ENCODE assay signal across 27 cellular contexts in genomic region chr6:161284653-161285052, GRCh38.
"Had no signal": no experiment of that assay in that cellular context is flagged by ENCODE, and none has a peak within 500 bp of the region (broad histone marks: within the 10 kb centered on the region; RNA-seq: fewer than 3 reads in every experiment).

No MANE protein-coding gene starts in this region.

- ATAC-seq: heart right ventricle; left lobe of liver; naive thymus-derived CD8-positive, alpha-beta T cell; psoas muscle; right cardiac atrium; stimulated activated effector memory CD8-positive, alpha-beta T cell treated with anti-CD3 and anti-CD28 coated beads, Interleukin-12 subunit alpha, Interleukin-12 subunit beta, amount 100 ng/mL, for 72 hours had no signal

- FAIRE-seq: endothelial cell of umbilical vein, islet of Langerhans had no signal

- H3K36me3 Mint-ChIP-seq: stimulated activated effector memory CD8-positive, alpha-beta T cell treated with anti-CD3 and anti-CD28 coated beads, Interleukin-12 subunit alpha, Interleukin-12 subunit beta, amount 100 ng/mL, for 72 hours had no signal

- H3K9me3 ChIP-seq: esophagus muscularis mucosa, ovary, psoas muscle, sigmoid colon, thyroid gland had no signal

- H3K4me1 ChIP-seq: esophagus muscularis mucosa, heart right ventricle, psoas muscle, sigmoid colon, stomach, thyroid gland had no signal

- H3K36me3 ChIP-seq: esophagus muscularis mucosa, heart right ventricle, ovary, sigmoid colon, stomach, thyroid gland had no signal

- H3K4me3 Mint-ChIP-seq: naive thymus-derived CD8-positive, alpha-beta T cell; stimulated activated effector memory CD8-positive, alpha-beta T cell treated with anti-CD3 and anti-CD28 coated beads, Interleukin-12 subunit alpha, Interleukin-12 subunit beta, amount 100 ng/mL, for 72 hours had no signal

- H3K4me3 ChIP-seq: coronary artery, esophagus muscularis mucosa, heart right ventricle, lung, ovary, psoas muscle, sigmoid colon, stomach, thyroid gland had no signal

- DNase-seq: dermis blood vessel endothelial cell; effector memory CD4-positive, alpha-beta T cell; foreskin melanocyte; glutamatergic neuron; heart right ventricle; hippocampal formation; mesenchymal stem cell; midbrain; naive thymus-derived CD8-positive, alpha-beta T cell; occipital lobe; ovary; psoas muscle; right cardiac atrium; sigmoid colon; stimulated activated CD4-positive, alpha-beta T cell treated with anti-CD3 and anti-CD28 coated beads, Interleukin-2, amount 100 ng/mL, for 24 hours; stimulated activated CD4-positive, alpha-beta T cell treated with anti-CD3 and anti-CD28 coated beads, Interleukin-4, amount 100 ng/mL, for 24 hours; stimulated activated naive CD4-positive, alpha-beta T cell treated with Interleukin-2 at 50 U/mL for 16 hours; stomach; thyroid gland; trophoblast cell had no signal

- H3K27ac ChIP-seq: coronary artery, esophagus muscularis mucosa, heart right ventricle, ovary, psoas muscle, sigmoid colon, stomach, thyroid gland had no signal

- H3K27me3 ChIP-seq: esophagus muscularis mucosa, heart right ventricle, ovary, sigmoid colon, stomach, thyroid gland had no signal

- H3K4me1 Mint-ChIP-seq: naive thymus-derived CD8-positive, alpha-beta T cell; stimulated activated effector memory CD8-positive, alpha-beta T cell treated with anti-CD3 and anti-CD28 coated beads, Interleukin-12 subunit alpha, Interleukin-12 subunit beta, amount 100 ng/mL, for 72 hours had no signal

- H3K27ac Mint-ChIP-seq: stimulated activated effector memory CD8-positive, alpha-beta T cell treated with anti-CD3 and anti-CD28 coated beads, Interleukin-12 subunit alpha, Interleukin-12 subunit beta, amount 100 ng/mL, for 72 hours had no signal
